Comparison of ENCODE assay signal across 1 cellular context in the genomic region with DNA sequence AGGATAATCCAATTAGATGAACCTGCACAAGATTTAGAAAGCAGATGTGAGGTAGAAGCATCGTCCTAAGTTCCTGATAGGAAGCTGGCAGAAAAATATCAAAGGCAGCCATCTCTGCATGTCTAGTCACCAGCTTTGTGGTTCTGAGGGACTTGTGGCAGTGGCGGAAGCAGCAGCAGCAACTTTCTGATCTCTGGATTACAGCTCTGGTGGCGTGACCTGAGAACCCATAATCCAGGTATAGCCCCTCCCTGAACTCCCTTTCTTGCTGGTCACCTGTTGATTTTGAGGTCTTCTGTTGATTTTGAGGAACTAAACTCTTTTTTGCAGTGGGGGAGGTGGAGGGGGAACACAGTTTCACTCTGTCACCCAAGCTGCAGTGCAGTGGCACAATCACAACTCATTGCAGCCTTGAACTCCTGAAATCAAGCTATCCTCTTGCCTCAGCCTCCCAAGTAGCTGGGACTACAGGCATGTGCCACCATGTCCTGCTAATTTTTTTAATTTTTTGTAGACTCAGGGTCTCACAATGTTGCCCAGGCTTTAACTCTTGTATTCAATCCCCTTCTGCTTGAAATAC.
TF ChIP-seq lines count a peak whose summit lies in the region.

No MANE protein-coding gene starts in this region.

TF ChIP-seq in GM12878, 131 proteins besides CTCF, POLR2A, EP300 and RAD21:
- TF ChIP-seq, protein P1, sequence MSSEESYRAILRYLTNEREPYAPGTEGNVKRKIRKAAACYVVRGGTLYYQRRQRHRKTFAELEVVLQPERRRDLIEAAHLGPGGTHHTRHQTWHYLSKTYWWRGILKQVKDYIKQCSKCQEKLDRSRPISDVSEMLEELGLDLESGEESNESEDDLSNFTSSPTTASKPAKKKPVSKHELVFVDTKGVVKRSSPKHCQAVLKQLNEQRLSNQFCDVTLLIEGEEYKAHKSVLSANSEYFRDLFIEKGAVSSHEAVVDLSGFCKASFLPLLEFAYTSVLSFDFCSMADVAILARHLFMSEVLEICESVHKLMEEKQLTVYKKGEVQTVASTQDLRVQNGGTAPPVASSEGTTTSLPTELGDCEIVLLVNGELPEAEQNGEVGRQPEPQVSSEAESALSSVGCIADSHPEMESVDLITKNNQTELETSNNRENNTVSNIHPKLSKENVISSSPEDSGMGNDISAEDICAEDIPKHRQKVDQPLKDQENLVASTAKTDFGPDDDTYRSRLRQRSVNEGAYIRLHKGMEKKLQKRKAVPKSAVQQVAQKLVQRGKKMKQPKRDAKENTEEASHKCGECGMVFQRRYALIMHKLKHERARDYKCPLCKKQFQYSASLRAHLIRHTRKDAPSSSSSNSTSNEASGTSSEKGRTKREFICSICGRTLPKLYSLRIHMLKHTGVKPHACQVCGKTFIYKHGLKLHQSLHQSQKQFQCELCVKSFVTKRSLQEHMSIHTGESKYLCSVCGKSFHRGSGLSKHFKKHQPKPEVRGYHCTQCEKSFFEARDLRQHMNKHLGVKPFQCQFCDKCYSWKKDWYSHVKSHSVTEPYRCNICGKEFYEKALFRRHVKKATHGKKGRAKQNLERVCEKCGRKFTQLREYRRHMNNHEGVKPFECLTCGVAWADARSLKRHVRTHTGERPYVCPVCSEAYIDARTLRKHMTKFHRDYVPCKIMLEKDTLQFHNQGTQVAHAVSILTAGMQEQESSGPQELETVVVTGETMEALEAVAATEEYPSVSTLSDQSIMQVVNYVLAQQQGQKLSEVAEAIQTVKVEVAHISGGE (CRISPR knock-in tag; IDR thresholded peaks at IDR 0.05): no peak
- TF ChIP-seq, protein P2, sequence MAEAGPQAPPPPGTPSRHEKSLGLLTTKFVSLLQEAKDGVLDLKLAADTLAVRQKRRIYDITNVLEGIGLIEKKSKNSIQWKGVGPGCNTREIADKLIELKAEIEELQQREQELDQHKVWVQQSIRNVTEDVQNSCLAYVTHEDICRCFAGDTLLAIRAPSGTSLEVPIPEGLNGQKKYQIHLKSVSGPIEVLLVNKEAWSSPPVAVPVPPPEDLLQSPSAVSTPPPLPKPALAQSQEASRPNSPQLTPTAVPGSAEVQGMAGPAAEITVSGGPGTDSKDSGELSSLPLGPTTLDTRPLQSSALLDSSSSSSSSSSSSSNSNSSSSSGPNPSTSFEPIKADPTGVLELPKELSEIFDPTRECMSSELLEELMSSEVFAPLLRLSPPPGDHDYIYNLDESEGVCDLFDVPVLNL (IDR thresholded peaks at IDR 0.05; ENCODE audit: low read depth, low read length): no peak
- TF ChIP-seq CHD2 (IDR thresholded peaks at IDR 0.05; ENCODE audit: borderline replicate concordance, low read depth, low read length) (0 out of 2 replicates have a peak, but pooled peaks have one; percentile 17), BHLHE40 (IDR thresholded peaks at IDR 0.05; ENCODE audit: borderline replicate concordance in 1 of 2, low read depth in 2 of 2, low read length in 1 of 2) (peak; percentile 27 to 66; a peak in 1 of 4 replicates)
